Comparison of ENCODE assay signal across 12 cellular contexts in the genomic region with DNA sequence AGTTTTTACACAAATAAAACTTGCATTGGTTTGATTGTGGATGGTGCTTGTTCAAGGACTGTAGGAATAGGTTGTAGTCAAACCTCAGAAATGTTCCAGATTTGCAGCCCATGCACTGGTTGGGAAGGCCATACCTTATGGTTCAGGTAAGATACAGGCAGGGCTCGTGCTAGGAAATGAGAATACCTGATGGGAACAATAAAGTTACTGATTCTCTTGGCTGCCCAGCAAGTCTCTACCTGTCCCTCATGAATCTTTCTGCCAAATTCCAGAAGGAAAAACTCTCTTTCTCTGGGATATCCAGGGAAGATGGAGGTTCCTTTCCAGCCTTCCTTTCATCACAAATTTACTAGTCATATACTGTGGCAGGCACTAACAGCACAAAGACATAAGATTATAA.
"Had no signal": no experiment of that assay in that cellular context is flagged by ENCODE, and none has a peak within 500 bp of the region (broad histone marks: within the 10 kb centered on the region; RNA-seq: fewer than 3 reads in every experiment).

No MANE protein-coding gene starts in this region.

- H3K4me3 Mint-ChIP-seq: activated naive CD8-positive, alpha-beta T cell; naive thymus-derived CD4-positive, alpha-beta T cell; stimulated activated effector memory CD8-positive, alpha-beta T cell treated with anti-CD3 and anti-CD28 coated beads, Interleukin-12 subunit alpha, Interleukin-12 subunit beta, amount 100 ng/mL, for 72 hours had no signal

- H3K36me3 ChIP-seq: heart right ventricle, pancreas had no signal

- DNase-seq: activated CD4-positive, alpha-beta T cell treated with anti-CD3 and anti-CD28 coated beads, Interleukin-2, amount 50 U/mL, for 4 hours; activated T-cell treated with anti-CD3 and anti-CD28 coated beads for 4 hours; amniotic stem cell; central memory CD4-positive, alpha-beta T cell; heart right ventricle; left ventricle myocardium superior; mesendoderm; naive thymus-derived CD4-positive, alpha-beta T cell; pancreas; stimulated activated CD4-positive, alpha-beta T cell treated with anti-CD3 and anti-CD28 coated beads, Interleukin-4, amount 100 ng/mL, for 24 hours had no signal

- H3K27ac ChIP-seq: heart right ventricle, pancreas had no signal

- H3K9me3 ChIP-seq: pancreas had no signal

- H3K4me3 ChIP-seq: heart right ventricle, pancreas had no signal

- H3K27me3 ChIP-seq: heart right ventricle, pancreas had no signal

- H3K27ac Mint-ChIP-seq: activated naive CD8-positive, alpha-beta T cell; naive thymus-derived CD4-positive, alpha-beta T cell; stimulated activated effector memory CD8-positive, alpha-beta T cell treated with anti-CD3 and anti-CD28 coated beads, Interleukin-12 subunit alpha, Interleukin-12 subunit beta, amount 100 ng/mL, for 72 hours had no signal

- H3K27me3 Mint-ChIP-seq: activated naive CD8-positive, alpha-beta T cell had no signal

- H3K36me3 Mint-ChIP-seq: stimulated activated effector memory CD8-positive, alpha-beta T cell treated with anti-CD3 and anti-CD28 coated beads, Interleukin-12 subunit alpha, Interleukin-12 subunit beta, amount 100 ng/mL, for 72 hours had no signal
